Comparison of ENCODE assay signal across 28 cellular contexts in the genomic region with DNA sequence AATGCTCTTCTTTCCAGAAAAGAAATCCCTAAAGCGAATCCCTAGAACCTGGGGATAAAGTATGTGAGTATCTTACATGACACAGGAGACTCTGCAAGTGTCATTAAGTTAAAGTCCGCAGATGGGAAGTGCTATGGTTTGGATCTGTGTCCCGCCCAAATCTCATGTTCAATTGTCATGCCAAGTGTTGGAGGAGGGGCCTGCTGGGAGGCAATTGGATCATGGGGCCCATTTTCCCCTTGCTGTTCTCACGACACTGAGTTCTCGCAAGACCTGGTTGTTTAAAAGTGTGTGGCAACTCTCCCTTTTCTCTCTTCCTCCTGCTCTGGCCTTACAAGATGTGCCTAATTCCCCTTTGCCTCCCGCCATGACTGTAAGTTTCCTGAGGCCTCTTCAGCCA.
"Had no signal": no experiment of that assay in that cellular context is flagged by ENCODE, and none has a peak within 500 bp of the region (broad histone marks: within the 10 kb centered on the region; RNA-seq: fewer than 3 reads in every experiment).

No MANE protein-coding gene starts in this region.

- H3K27me3 Mint-ChIP-seq: activated CD4-positive, alpha-beta memory T cell treated with anti-CD3 and anti-CD28 coated beads, Interleukin-2, amount 10 ng/mL, durations not matched to agents 7 days and 5 days; activated CD4-positive, alpha-beta T cell treated with anti-CD3 and anti-CD28 coated beads, Interleukin-2, amount 10 ng/mL, durations not matched to agents 7 days and 5 days; central memory CD8-positive, alpha-beta T cell had no signal

- H3K36me3 ChIP-seq: ascending aorta, brain microvascular endothelial cell, esophagus muscularis mucosa, gastrocnemius medialis, heart left ventricle had no signal

- DNase-seq: activated CD4-positive, alpha-beta memory T cell treated with anti-CD3 and anti-CD28 coated beads, Interleukin-2, amount 10 ng/mL, durations not matched to agents 7 days and 5 days; activated CD4-positive, alpha-beta T cell treated with anti-CD3 and anti-CD28 coated beads for 1 hour; activated CD4-positive, alpha-beta T cell treated with anti-CD3 and anti-CD28 coated beads for 4 hours; activated CD4-positive, alpha-beta T cell treated with anti-CD3 and anti-CD28 coated beads, Interleukin-2, amount 10 ng/mL, durations not matched to agents 7 days and 5 days; activated CD4-positive, alpha-beta T cell treated with anti-CD3 and anti-CD28 coated beads, Interleukin-2, amount 50 U/mL, for 4 hours; activated CD8-positive, alpha-beta memory T cell treated with anti-CD3 and anti-CD28 coated beads, Interleukin-2, amount 50 U/mL, for 48 hours; activated gamma-delta T cell; activated naive CD4-positive, alpha-beta T cell; activated naive CD4-positive, alpha-beta T cell treated with anti-CD3 and anti-CD28 coated beads, Interleukin-2, amount 10 ng/mL, durations not matched to agents 7 days and 5 days; activated naive CD8-positive, alpha-beta T cell treated with anti-CD3 and anti-CD28 coated beads, Interleukin-2, amount 10 ng/mL, durations not matched to agents 7 days and 5 days; activated T-cell treated with anti-CD3 and anti-CD28 coated beads for 4 hours; activated T-cell treated with anti-CD3 and anti-CD28 coated beads, Interleukin-2, amount 50 U/mL, for 24 hours; activated T-cell treated with anti-CD3 and anti-CD28 coated beads, Interleukin-2, amount 50 U/mL, for 72 hours; brain microvascular endothelial cell; dorsolateral prefrontal cortex; effector memory CD4-positive, alpha-beta T cell; erythroblast; foreskin keratinocyte; gastrocnemius medialis; glutamatergic neuron; heart left ventricle; T-helper 2 cell had no signal

- H3K27ac ChIP-seq: ascending aorta, brain microvascular endothelial cell, coronary artery, dorsolateral prefrontal cortex, esophagus muscularis mucosa, foreskin keratinocyte, gastrocnemius medialis, heart left ventricle had no signal

- H3K9me3 Mint-ChIP-seq: activated CD4-positive, alpha-beta memory T cell treated with anti-CD3 and anti-CD28 coated beads, Interleukin-2, amount 10 ng/mL, durations not matched to agents 7 days and 5 days; activated CD4-positive, alpha-beta T cell treated with anti-CD3 and anti-CD28 coated beads, Interleukin-2, amount 10 ng/mL, durations not matched to agents 7 days and 5 days; activated naive CD4-positive, alpha-beta T cell treated with anti-CD3 and anti-CD28 coated beads, Interleukin-2, amount 10 ng/mL, durations not matched to agents 7 days and 5 days; activated naive CD4-positive, alpha-beta T cell treated with anti-CD3 and anti-CD28 coated beads, Interleukin-2, amount 50 U/mL, for 72 hours; activated naive CD8-positive, alpha-beta T cell treated with anti-CD3 and anti-CD28 coated beads, Interleukin-2, amount 10 ng/mL, durations not matched to agents 7 days and 5 days; activated T-cell treated with anti-CD3 and anti-CD28 coated beads, Interleukin-2, amount 50 U/mL, for 24 hours; activated T-cell treated with anti-CD3 and anti-CD28 coated beads, Interleukin-2, amount 50 U/mL, for 72 hours; central memory CD8-positive, alpha-beta T cell; dendritic cell treated with granulocyte-macrophage colony-stimulating factor and Interleukin-4, amounts not matched to agents 40 ng/mL and 50 ng/mL, for 4 days had no signal

- H3K36me3 Mint-ChIP-seq: activated naive CD4-positive, alpha-beta T cell treated with anti-CD3 and anti-CD28 coated beads, Interleukin-2, amount 10 ng/mL, durations not matched to agents 7 days and 5 days; activated naive CD4-positive, alpha-beta T cell treated with anti-CD3 and anti-CD28 coated beads, Interleukin-2, amount 50 U/mL, for 72 hours; activated naive CD8-positive, alpha-beta T cell treated with anti-CD3 and anti-CD28 coated beads, Interleukin-2, amount 10 ng/mL, durations not matched to agents 7 days and 5 days had no signal

- H3K4me1 ChIP-seq: ascending aorta, foreskin keratinocyte, gastrocnemius medialis had no signal

- H3K4me1 Mint-ChIP-seq: activated CD4-positive, alpha-beta memory T cell treated with anti-CD3 and anti-CD28 coated beads, Interleukin-2, amount 10 ng/mL, durations not matched to agents 7 days and 5 days; activated naive CD4-positive, alpha-beta T cell treated with anti-CD3 and anti-CD28 coated beads, Interleukin-2, amount 10 ng/mL, durations not matched to agents 7 days and 5 days; central memory CD8-positive, alpha-beta T cell had no signal

- H3K4me3 ChIP-seq: ascending aorta, coronary artery, dorsolateral prefrontal cortex, esophagus muscularis mucosa, gastrocnemius medialis, heart left ventricle had no signal

- H3K9me3 ChIP-seq: ascending aorta, esophagus muscularis mucosa, gastrocnemius medialis, heart left ventricle had no signal

- H3K27ac Mint-ChIP-seq: activated CD4-positive, alpha-beta memory T cell treated with anti-CD3 and anti-CD28 coated beads, Interleukin-2, amount 10 ng/mL, durations not matched to agents 7 days and 5 days; activated CD4-positive, alpha-beta T cell treated with anti-CD3 and anti-CD28 coated beads, Interleukin-2, amount 10 ng/mL, durations not matched to agents 7 days and 5 days; activated naive CD4-positive, alpha-beta T cell treated with anti-CD3 and anti-CD28 coated beads, Interleukin-2, amount 10 ng/mL, durations not matched to agents 7 days and 5 days; activated naive CD4-positive, alpha-beta T cell treated with anti-CD3 and anti-CD28 coated beads, Interleukin-2, amount 50 U/mL, for 72 hours; activated naive CD8-positive, alpha-beta T cell treated with anti-CD3 and anti-CD28 coated beads, Interleukin-2, amount 10 ng/mL, durations not matched to agents 7 days and 5 days; activated T-cell treated with anti-CD3 and anti-CD28 coated beads, Interleukin-2, amount 50 U/mL, for 24 hours; activated T-cell treated with anti-CD3 and anti-CD28 coated beads, Interleukin-2, amount 50 U/mL, for 72 hours; dendritic cell treated with granulocyte-macrophage colony-stimulating factor and Interleukin-4, amounts not matched to agents 40 ng/mL and 50 ng/mL, for 4 days had no signal

- H3K4me3 Mint-ChIP-seq: activated CD4-positive, alpha-beta memory T cell treated with anti-CD3 and anti-CD28 coated beads, Interleukin-2, amount 10 ng/mL, durations not matched to agents 7 days and 5 days; activated CD4-positive, alpha-beta T cell treated with anti-CD3 and anti-CD28 coated beads, Interleukin-2, amount 10 ng/mL, durations not matched to agents 7 days and 5 days; activated naive CD4-positive, alpha-beta T cell treated with anti-CD3 and anti-CD28 coated beads, Interleukin-2, amount 10 ng/mL, durations not matched to agents 7 days and 5 days; activated naive CD8-positive, alpha-beta T cell treated with anti-CD3 and anti-CD28 coated beads, Interleukin-2, amount 10 ng/mL, durations not matched to agents 7 days and 5 days; activated T-cell treated with anti-CD3 and anti-CD28 coated beads, Interleukin-2, amount 50 U/mL, for 24 hours; activated T-cell treated with anti-CD3 and anti-CD28 coated beads, Interleukin-2, amount 50 U/mL, for 72 hours; central memory CD8-positive, alpha-beta T cell; dendritic cell treated with granulocyte-macrophage colony-stimulating factor and Interleukin-4, amounts not matched to agents 40 ng/mL and 50 ng/mL, for 4 days had no signal

- H3K27me3 ChIP-seq: ascending aorta, brain microvascular endothelial cell, dorsolateral prefrontal cortex, foreskin keratinocyte, gastrocnemius medialis had no signal

- ATAC-seq: activated naive CD4-positive, alpha-beta T cell treated with anti-CD3 and anti-CD28 coated beads, Interleukin-2, amount 50 U/mL, for 72 hours; activated T-cell treated with anti-CD3 and anti-CD28 coated beads, Interleukin-2, amount 50 U/mL, for 72 hours; foreskin keratinocyte; gastrocnemius medialis; heart left ventricle had no signal
